In genomic region chr9:15743512-15743911, GRCh38 we compare ENCODE assay signal across 17 cellular contexts.
A peak's percentile ranks its signal among the peaks of the same experiment; 100 is the strongest.
DNase-seq lines count a peak whose midpoint lies in the region; ATAC-seq and TF ChIP-seq lines count a peak whose summit lies in the region.
"Had no signal": no experiment of that assay in that cellular context is flagged by ENCODE, and none has a peak within 500 bp of the region (broad histone marks: within the 10 kb centered on the region; RNA-seq: fewer than 3 reads in every experiment).

No MANE protein-coding gene starts in this region.

- H3K27me3 ChIP-seq in DND-41 (ENCODE audit: insufficient read depth, low read length, poor library complexity) (no peaks in the 10 kb centered on the region), lower lobe of right lung (ENCODE audit: low read depth) (no peaks in the 10 kb centered on the region), foreskin keratinocyte (no peaks in the 10 kb centered on the region)

- H3K27ac ChIP-seq in DND-41 (ENCODE audit: low read length) (no peak overlapping the region), lower lobe of right lung (no peak overlapping the region), foreskin keratinocyte (no peak overlapping the region)

- no peak overlapping the region for H3K4me2 ChIP-seq in DND-41 (ENCODE audit: insufficient read depth, low read length)
- H3K4me2 ChIP-seq: smooth muscle cell had no signal

- no peaks in the 10 kb centered on the region for H4K20me1 ChIP-seq in DND-41 (ENCODE audit: insufficient read depth, low read length)

- H3K9ac ChIP-seq in DND-41 (ENCODE audit: low read depth, low read length), result no peak overlapping the region

- H3K4me1 ChIP-seq in DND-41 (ENCODE audit: insufficient read depth, low read length), result no peaks in the 10 kb centered on the region
- no peaks in the 10 kb centered on the region for H3K4me1 ChIP-seq in lower lobe of right lung
- no peaks in the 10 kb centered on the region for H3K4me1 ChIP-seq in foreskin keratinocyte

- H3K9me3 ChIP-seq in DND-41 (ENCODE audit: insufficient read depth, low read length, severe bottlenecking) (no peaks in the 10 kb centered on the region), lower lobe of right lung (no peaks in the 10 kb centered on the region)

- intact Hi-C loops in lower lobe of right lung (cut with DNase I) (no loop called here), Right ventricle myocardium superior (cut with DNase I) (no loop called here)

- DNase-seq in DND-41 (no peak), lower lobe of right lung (no peak), NCI-H2196 treated with DMSO at 0.1 percent for 48 hours (lab: John Stamatoyannopoulos, UW; ENCODE audit: unreplicated experiment) (no peak), foreskin keratinocyte (no peak), Right ventricle myocardium superior (no peak)
- DNase-seq: 8988T; activated CD4-positive, alpha-beta T cell treated with anti-CD3 and anti-CD28 coated beads for 4 hours; CD8-positive, alpha-beta memory T cell; dermis blood vessel endothelial cell; GDM1; MV-4-11; NCI-H2227 treated with DMSO at 0.1 percent for 48 hours had no signal

- H3K79me2 ChIP-seq in DND-41 (ENCODE audit: insufficient read depth, low read length), result no peaks in the 10 kb centered on the region

- no peak overlapping the region for H2AFZ ChIP-seq in DND-41 (ENCODE audit: low read depth, low read length)

- TF ChIP-seq CTCF in DND-41 (IDR thresholded peaks at IDR 0.05; ENCODE audit: borderline replicate concordance, extremely low read depth, low read length, poor library complexity, severe bottlenecking) (no peak), lower lobe of right lung (IDR thresholded peaks at IDR 0.05) (no peak), foreskin keratinocyte (conservative IDR thresholded peaks at IDR 0.05) (no peak)

- H3K4me3 ChIP-seq in DND-41 (ENCODE audit: low read depth in 1 of 2, low read length in 2 of 2) (no peak overlapping the region), lower lobe of right lung (no peak overlapping the region)
- H3K4me3 ChIP-seq: smooth muscle cell had no signal

- peak; percentile 42; the same call in 1 of the 3 replicates for ATAC-seq in DND-41 (ENCODE audit: insufficient read depth, low read depth)
- peak; percentile 90 for ATAC-seq in GM19043 (IDR thresholded peaks at IDR 0.05; ENCODE audit: low read depth, unreplicated experiment)
- peak; percentile 93 for ATAC-seq in GM21825 (IDR thresholded peaks at IDR 0.05; ENCODE audit: unreplicated experiment)
- peak; percentile 92 for ATAC-seq in HG03139 (IDR thresholded peaks at IDR 0.05; ENCODE audit: unreplicated experiment)
- no peak for ATAC-seq in lower lobe of right lung
- no peak for ATAC-seq in foreskin keratinocyte
- no peak for ATAC-seq in Right ventricle myocardium superior (ENCODE audit: poor library complexity)
- ATAC-seq: Panc1 had no signal

- H3K36me3 ChIP-seq in DND-41 (ENCODE audit: insufficient read depth, low read length) (no peaks in the 10 kb centered on the region), lower lobe of right lung (no peaks in the 10 kb centered on the region)

Comparison
In these comparisons a context has a peak if more than half of its experiments do, and no peak if none do; other contexts are left out.
1. ATAC-seq: peak in DND-41 (single experiment), GM19043 (single experiment), GM21825 (single experiment) and HG03139 (single experiment); none in lower lobe of right lung (0 of 2), foreskin keratinocyte (single experiment) and Right ventricle myocardium superior (single experiment).